8 cellular contexts compared by ENCODE assay signal in the genomic region with DNA sequence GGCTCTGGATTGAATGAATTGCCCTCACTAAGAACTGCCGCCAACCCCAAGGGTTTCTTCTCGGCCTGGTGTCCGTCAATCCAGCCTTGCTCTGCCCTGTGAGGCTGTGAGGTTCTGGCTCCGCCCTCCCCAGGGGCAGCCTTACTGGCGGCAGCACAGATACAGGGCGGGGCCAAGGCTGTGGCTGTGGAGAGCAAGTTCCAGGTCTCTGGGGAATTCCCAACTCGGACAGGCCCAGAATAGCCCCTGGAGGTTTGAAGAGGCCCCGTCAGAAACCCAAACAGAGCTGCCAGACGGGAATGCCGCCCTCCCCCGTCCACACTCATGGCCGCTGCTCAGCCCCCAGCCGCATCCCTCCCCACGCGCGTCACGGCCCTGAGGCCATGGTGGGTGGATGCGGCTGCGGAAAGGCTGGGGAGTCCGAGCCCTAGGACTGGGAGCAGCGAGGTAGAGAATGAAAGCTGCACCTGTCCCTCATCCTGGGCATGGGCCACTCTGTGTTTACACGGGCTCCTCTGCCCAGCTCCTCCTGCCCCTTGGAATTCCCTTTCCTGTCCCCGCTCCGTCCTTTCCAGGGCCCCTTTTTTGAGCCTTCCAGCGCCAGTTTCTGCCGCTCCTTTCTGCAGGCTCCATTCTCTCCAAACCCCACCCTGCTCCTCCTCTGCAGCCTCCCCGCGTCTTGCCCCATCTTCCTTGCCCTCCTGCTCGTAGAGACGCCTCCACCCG. TPM values are rescaled to one million over a fixed set of nuclear protein-coding genes. Genes with fewer than 3 reads are reported as not detected.
DNase-seq lines count a peak whose midpoint lies in the region; ATAC-seq and TF ChIP-seq lines count a peak whose summit lies in the region.

No MANE protein-coding gene starts in this region.

- no peaks in the 10 kb centered on the region for H3K9me3 ChIP-seq in esophagus muscularis mucosa
- H3K9me3 ChIP-seq in mucosa of descending colon: no peaks in the 10 kb centered on the region

- ATAC-seq in mucosa of descending colon: peak; percentile 60

- under 1% methylated on average over 26 of the region's 31 CpGs for WGBS in esophagus muscularis mucosa

- no peak for TF ChIP-seq POLR2A in esophagus muscularis mucosa (IDR thresholded peaks at IDR 0.05; ENCODE audit: low read depth)

- H3K4me3 ChIP-seq in esophagus muscularis mucosa (peak overlapping the region; percentile 73 to 78 (median 74)), mucosa of descending colon (peak overlapping the region; percentile 6)

- H3K4me1 ChIP-seq in esophagus muscularis mucosa (peaks cover 74 to 85% (median 83%) of the 10 kb centered on the region in 4 donors), mucosa of descending colon (ENCODE audit: low read depth) (peaks cover 60% of the 10 kb centered on the region)

- TF ChIP-seq EP300 in esophagus muscularis mucosa (IDR thresholded peaks at IDR 0.05): no peak

- H3K36me3 ChIP-seq in esophagus muscularis mucosa (peaks cover 0 to 26% (median 22%) of the 10 kb centered on the region in 4 donors), mucosa of descending colon (ENCODE audit: low read depth) (no peaks in the 10 kb centered on the region)

- peak overlapping the region; percentile 95 to 96 (median 96) for H3K27ac ChIP-seq in esophagus muscularis mucosa (replicated peaks in 1 of 4)

- TF ChIP-seq CTCF in esophagus muscularis mucosa (IDR thresholded peaks at IDR 0.05): no peak
- no peak for TF ChIP-seq CTCF in mucosa of descending colon (IDR thresholded peaks at IDR 0.05)

- intact Hi-C loops in esophagus muscularis mucosa (cut with DNase I): no loop called here
- intact Hi-C loops in mucosa of descending colon (cut with DNase I, micrococcal nuclease): no loop called here

- no peaks in the 10 kb centered on the region for H3K27me3 ChIP-seq in esophagus muscularis mucosa

- DNase-seq in SIG-M5 treated with dmso at 0.1 percent for 504 hours (lab: John Stamatoyannopoulos, UW; ENCODE audit: unreplicated experiment) (peak; percentile 83), SIG-M5 (lab: John Stamatoyannopoulos, UW) (no peak), HS-5 (ENCODE audit: low read depth) (peak; percentile 91), NOMO-1 treated with dmso at 0.1 percent for 144 hours (lab: John Stamatoyannopoulos, UW; ENCODE audit: unreplicated experiment) (peak; percentile 46), esophagus muscularis mucosa (ENCODE audit: extremely low spot score) (peak; percentile 98), mucosa of descending colon (peak; percentile 95 to 97 (median 96))
- DNase-seq in activated T-cell treated with anti-CD3 and anti-CD28 coated beads, Interleukin-2, amount 50 U/mL, for 48 hours: peak; percentile 86 to 90
- peak; percentile 72 for DNase-seq in stimulated activated naive CD4-positive, alpha-beta T cell treated with Interleukin-2 at 50 U/mL for 16 hours (lab: John Stamatoyannopoulos, UW)

RNA-seq across cellular contexts. Expression of gene PRRT2, which starts 0.7 kb away (rescaled TPM):
- total RNA-seq in esophagus muscularis mucosa: 10 to 100 TPM in 1 of 4 donors, 1 to 10 TPM in 3; 3.6 to 11.2 (median 6.7) TPM
- 10 to 100 TPM in 1 of 3 donors, under 1 TPM in 2; 0.81 to 15.2 (median 0.94) TPM for total RNA-seq in mucosa of descending colon

RNA-seq across cellular contexts. Expression of gene PAGR1, which starts 4.6 kb away (rescaled TPM):
- total RNA-seq in esophagus muscularis mucosa: 10 to 100 TPM; 20.9 to 26.9 (median 26.5) TPM
- total RNA-seq in mucosa of descending colon: 10 to 100 TPM; 15.6 to 25.1 (median 20.5) TPM

RNA-seq across cellular contexts. Expression of gene MAZ, which starts 5.0 kb away (rescaled TPM):
- 100 to 1,000 TPM; 120 to 284 (median 158) TPM for total RNA-seq in esophagus muscularis mucosa
- total RNA-seq in mucosa of descending colon: 100 to 1,000 TPM; 224 to 415 (median 225) TPM

RNA-seq across cellular contexts. Expression of gene MVP, which starts 8.9 kb away (rescaled TPM):
- total RNA-seq in esophagus muscularis mucosa (100 to 1,000 TPM; 101 to 156 (median 123) TPM), mucosa of descending colon (100 to 1,000 TPM; 307 to 552 (median 529) TPM)

RNA-seq across cellular contexts. Expression of gene KIF22, which starts 20.8 kb away (rescaled TPM):
- total RNA-seq in esophagus muscularis mucosa: 10 to 100 TPM; 10.8 to 12.3 (median 11.8) TPM
- 10 to 100 TPM; 24.7 to 56.2 (median 53.0) TPM for total RNA-seq in mucosa of descending colon
